ENCODE assay signal across 8 cellular contexts in genomic region chr12:111596985-111597730, GRCh38. TPM values are rescaled to one million over a fixed set of nuclear protein-coding genes. Genes with fewer than 3 reads are reported as not detected.
DNase-seq lines count a peak whose midpoint lies in the region; ATAC-seq and TF ChIP-seq lines count a peak whose summit lies in the region.

No MANE protein-coding gene starts in this region.

- no peaks in the 10 kb centered on the region for H3K36me3 ChIP-seq in HUES48 (ENCODE audit: control insufficient read depth, insufficient read depth, low read length)
- no peaks in the 10 kb centered on the region for H3K36me3 ChIP-seq in Peyer's patch
- H3K36me3 ChIP-seq in left ventricle myocardium inferior: no peaks in the 10 kb centered on the region
- H3K36me3 ChIP-seq in parathyroid adenoma (ENCODE audit: control insufficient read depth, insufficient read depth, low read length): no peaks in the 10 kb centered on the region

- no peaks in the 10 kb centered on the region for H3K27me3 Mint-ChIP-seq in Calu3 (ENCODE audit: unreplicated experiment)

- no peak for TF ChIP-seq CTCF in Calu3 (IDR thresholded peaks at IDR 0.05; ENCODE audit: unreplicated experiment)
- no peak for TF ChIP-seq CTCF in Peyer's patch (IDR thresholded peaks at IDR 0.05)
- TF ChIP-seq CTCF in left ventricle myocardium inferior (IDR thresholded peaks at IDR 0.05; ENCODE audit: borderline replicate concordance): no peak
- TF ChIP-seq CTCF in parathyroid adenoma (IDR thresholded peaks at IDR 0.05): no peak

- H3K27me3 ChIP-seq in HUES48 (ENCODE audit: control insufficient read depth, insufficient read depth, low read length) (no peaks in the 10 kb centered on the region), Peyer's patch (no peaks in the 10 kb centered on the region), left ventricle myocardium inferior (ENCODE audit: low read depth) (no peaks in the 10 kb centered on the region), parathyroid adenoma (ENCODE audit: control insufficient read depth, insufficient read depth, low read length) (no peaks in the 10 kb centered on the region)

- peak overlapping the region; percentile 97 for H3K4me2 ChIP-seq in parathyroid adenoma (ENCODE audit: low read length)

- intact Hi-C loops in Calu3 (cut with micrococcal nuclease; ENCODE audit: unreplicated experiment): loop anchor here (5.0 kb wide), 1 partner anchor 40 kb away; no protein-coding TSS in a partner anchor
- intact Hi-C loops in left ventricle myocardium inferior (cut with micrococcal nuclease): no loop called here

- H3K4me1 Mint-ChIP-seq in Calu3 (ENCODE audit: low read depth, unreplicated experiment): peaks cover 26% of the 10 kb centered on the region

- DNase-seq in Calu3 (peak; percentile 50), Peyer's patch (peak; percentile 19 to 69 (median 68)), anterior cingulate cortex (lab: John Stamatoyannopoulos, UW) (peak in 44 of 58 donors; percentile 4 to 60 (median 26)), left ventricle myocardium inferior (peak; percentile 43)

- peaks cover 20% of the 10 kb centered on the region for H3K4me1 ChIP-seq in HUES48 (ENCODE audit: control insufficient read depth, insufficient read depth, low read length)
- H3K4me1 ChIP-seq in Peyer's patch: peaks cover 0 to 32% (median 3%) of the 10 kb centered on the region in 4 donors
- peaks cover 77% of the 10 kb centered on the region for H3K4me1 ChIP-seq in left ventricle myocardium inferior
- H3K4me1 ChIP-seq in parathyroid adenoma: peaks cover 2% of the 10 kb centered on the region

- H3K27ac ChIP-seq in HUES48 (ENCODE audit: low read depth, low read length) (peak overlapping the region; percentile 79), Peyer's patch (peak overlapping the region; percentile 93 to 100 (median 97)), left ventricle myocardium inferior (replicated peaks) (peak overlapping the region; percentile 100), parathyroid adenoma (peak overlapping the region; percentile 71)

- CTCF ChIA-PET in Calu3 (lab: Charles Lee): no interaction called here

- H3K9ac ChIP-seq in HUES48 (ENCODE audit: low read depth, low read length) (no peak overlapping the region), parathyroid adenoma (no peak overlapping the region)

- TSS peak; percentile 49 for BruUV-seq in Calu3 (replicated peaks; lab: Mats Ljungman, UMichigan)

- peak overlapping the region; percentile 94 for H3K4me3 Mint-ChIP-seq in Calu3 (ENCODE audit: low read depth, unreplicated experiment)

- peak in 1 of 2 donors; percentile 25 for TF ChIP-seq POLR2A in Peyer's patch (IDR thresholded peaks at IDR 0.05)

- no peaks in the 10 kb centered on the region for H3K9me3 ChIP-seq in HUES48 (ENCODE audit: control insufficient read depth, insufficient read depth, low read length)
- H3K9me3 ChIP-seq in Peyer's patch: no peaks in the 10 kb centered on the region
- no peaks in the 10 kb centered on the region for H3K9me3 ChIP-seq in left ventricle myocardium inferior (replicated peaks)
- no peaks in the 10 kb centered on the region for H3K9me3 ChIP-seq in parathyroid adenoma (ENCODE audit: control insufficient read depth, low read length)

- no peak for ATAC-seq in GM19467 (IDR thresholded peaks at IDR 0.05; ENCODE audit: unreplicated experiment)
- ATAC-seq in HG03025 (IDR thresholded peaks at IDR 0.05; ENCODE audit: low FRiP score, unreplicated experiment): no peak

- H3K9me3 Mint-ChIP-seq in Calu3 (ENCODE audit: low read depth, unreplicated experiment): no peaks in the 10 kb centered on the region

- H3K79me2 ChIP-seq in parathyroid adenoma: peaks cover 27% of the 10 kb centered on the region

- peaks cover 44% of the 10 kb centered on the region for H3K36me3 Mint-ChIP-seq in Calu3 (ENCODE audit: insufficient read depth, unreplicated experiment)

- H3K4me3 ChIP-seq in HUES48 (ENCODE audit: low read depth, low read length): peak overlapping the region; percentile 80
- peak overlapping the region; percentile 70 to 100 (median 90) for H3K4me3 ChIP-seq in Peyer's patch
- H3K4me3 ChIP-seq in left ventricle myocardium inferior: peak overlapping the region; percentile 99
- peak overlapping the region; percentile 92 for H3K4me3 ChIP-seq in parathyroid adenoma (ENCODE audit: low read depth, low read length)

- H2AFZ ChIP-seq in parathyroid adenoma: peak overlapping the region; percentile 42

- H3K27ac Mint-ChIP-seq in Calu3 (ENCODE audit: unreplicated experiment): peak overlapping the region; percentile 14

RNA-seq across cellular contexts. Expression of gene ATXN2, which starts 2.0 kb away (rescaled TPM):
- total RNA-seq in Calu3 (2022): 109 and 123 TPM in 2 replicates
- total RNA-seq in Peyer's patch: 100 to 1,000 TPM in 1 of 4 donors, 10 to 100 TPM in 3; 35.9 to 111 (median 90.8) TPM
- total RNA-seq in left ventricle myocardium inferior: 50.0 TPM
